ENCODE assay signal across 7 cellular contexts in genomic region chr9:117413346-117414219, GRCh38. TPM values are rescaled to one million over a fixed set of nuclear protein-coding genes. Genes with fewer than 3 reads are reported as not detected.
DNase-seq lines count a peak whose midpoint lies in the region; ATAC-seq lines count a peak whose summit lies in the region.

No MANE protein-coding gene starts in this region.

- DNase-seq in GM23248, result no peak
- peak; percentile 81 for DNase-seq in NCI-H748 treated with DMSO at 0.1 percent for 48 hours (lab: John Stamatoyannopoulos, UW)
- no peak for DNase-seq in amniotic stem cell (lab: John Stamatoyannopoulos, UW)
- no peak for DNase-seq in 8988T

- no peaks in the 10 kb centered on the region for H3K9me3 Mint-ChIP-seq in stimulated activated memory B cell treated with anti-CD40 and anti-IgM and Interleukin-4, amounts not matched to agents 10 μg/mL and 1 μg/mL and 100 μg/mL, for 72 hours

- H3K27me3 Mint-ChIP-seq in stimulated activated memory B cell treated with anti-CD40 and anti-IgM and Interleukin-4, amounts not matched to agents 10 μg/mL and 1 μg/mL and 100 μg/mL, for 72 hours, result peaks cover 44% of the 10 kb centered on the region

- ATAC-seq in stimulated activated memory B cell treated with anti-CD40 and anti-IgM and Interleukin-4, amounts not matched to agents 10 μg/mL and 1 μg/mL and 100 μg/mL, for 72 hours, result no peak
- no peak for ATAC-seq in GM19455 (IDR thresholded peaks at IDR 0.05; ENCODE audit: unreplicated experiment)

- no peak overlapping the region for H3K27ac Mint-ChIP-seq in stimulated activated memory B cell treated with anti-CD40 and anti-IgM and Interleukin-4, amounts not matched to agents 10 μg/mL and 1 μg/mL and 100 μg/mL, for 72 hours

- H3K9ac ChIP-seq in GM23248, result no peak overlapping the region
- H3K9ac ChIP-seq in iPS-15b (ENCODE audit: low read depth, low read length), result no peak overlapping the region

- H3F3A ChIP-seq in GM23248 (ENCODE audit: insufficient read depth), result no peaks in the 10 kb centered on the region

- H3K27me3 ChIP-seq in GM23248 (replicated peaks; ENCODE audit: insufficient read depth) (peaks cover 52% of the 10 kb centered on the region), iPS-15b (ENCODE audit: control insufficient read depth, insufficient read depth, low read length) (peaks cover 56% of the 10 kb centered on the region)

- H3K4me3 Mint-ChIP-seq in stimulated activated memory B cell treated with anti-CD40 and anti-IgM and Interleukin-4, amounts not matched to agents 10 μg/mL and 1 μg/mL and 100 μg/mL, for 72 hours, result peak overlapping the region; percentile 9

- H3K9me3 ChIP-seq in GM23248 (ENCODE audit: low read depth), result no peaks in the 10 kb centered on the region
- H3K9me3 ChIP-seq in iPS-15b (ENCODE audit: control insufficient read depth, insufficient read depth, low read length), result no peaks in the 10 kb centered on the region

- H3K27ac ChIP-seq in GM23248, result no peak overlapping the region

- H3K4me3 ChIP-seq in GM23248 (peak overlapping the region; percentile 62; the same call in 1 of the 2 replicates), iPS-15b (ENCODE audit: low read depth, low read length) (peak overlapping the region; percentile 80)

- in situ Hi-C loops in GM23248 (cut with MboI), result no loop called here

- H3K4me1 Mint-ChIP-seq in stimulated activated memory B cell treated with anti-CD40 and anti-IgM and Interleukin-4, amounts not matched to agents 10 μg/mL and 1 μg/mL and 100 μg/mL, for 72 hours, result no peaks in the 10 kb centered on the region

- no peaks in the 10 kb centered on the region for H4K20me1 ChIP-seq in GM23248 (ENCODE audit: insufficient read depth)

- no peaks in the 10 kb centered on the region for H3K4me1 ChIP-seq in GM23248 (ENCODE audit: insufficient read depth)
- no peaks in the 10 kb centered on the region for H3K4me1 ChIP-seq in iPS-15b (ENCODE audit: control insufficient read depth, insufficient read depth, low read length)

- H3K36me3 ChIP-seq in GM23248 (ENCODE audit: low read depth), result no peaks in the 10 kb centered on the region
- no peaks in the 10 kb centered on the region for H3K36me3 ChIP-seq in iPS-15b (ENCODE audit: control insufficient read depth, insufficient read depth, low read length)

- WGBS in GM23248 (ENCODE audit: low coverage in 1 of 2, low lambda C conversion rate in 2 of 2, missing lambda C conversion rate in 2 of 2), 2 experiments, result 4 to 5% methylated on average over 49 to 51 of the region's 51 CpGs

- H3K36me3 Mint-ChIP-seq in stimulated activated memory B cell treated with anti-CD40 and anti-IgM and Interleukin-4, amounts not matched to agents 10 μg/mL and 1 μg/mL and 100 μg/mL, for 72 hours, result no peaks in the 10 kb centered on the region

- H3K9me2 ChIP-seq in GM23248 (ENCODE audit: insufficient read depth), result no peaks in the 10 kb centered on the region

- H2AFZ ChIP-seq in GM23248, result no peak overlapping the region

- H3K79me2 ChIP-seq in GM23248 (ENCODE audit: insufficient read depth), result no peaks in the 10 kb centered on the region

- no peak overlapping the region for H3K4me2 ChIP-seq in GM23248 (ENCODE audit: unreplicated experiment)

RNA-seq across cellular contexts. Expression of gene ASTN2, which starts 1.3 kb away (rescaled TPM):
- total RNA-seq in GM23248 (2014; rRNA removed; shearing (Covaris generic)), result 3.8 and 7.5 TPM in 2 replicates
- polyA plus RNA-seq in GM23248 (2016; fragmentation: Nextera tagmentation; extraction: Ambion mirVana), result 5.8 TPM in 2 replicates
